Comparison of ENCODE assay signal across 9 cellular contexts in the genomic region with DNA sequence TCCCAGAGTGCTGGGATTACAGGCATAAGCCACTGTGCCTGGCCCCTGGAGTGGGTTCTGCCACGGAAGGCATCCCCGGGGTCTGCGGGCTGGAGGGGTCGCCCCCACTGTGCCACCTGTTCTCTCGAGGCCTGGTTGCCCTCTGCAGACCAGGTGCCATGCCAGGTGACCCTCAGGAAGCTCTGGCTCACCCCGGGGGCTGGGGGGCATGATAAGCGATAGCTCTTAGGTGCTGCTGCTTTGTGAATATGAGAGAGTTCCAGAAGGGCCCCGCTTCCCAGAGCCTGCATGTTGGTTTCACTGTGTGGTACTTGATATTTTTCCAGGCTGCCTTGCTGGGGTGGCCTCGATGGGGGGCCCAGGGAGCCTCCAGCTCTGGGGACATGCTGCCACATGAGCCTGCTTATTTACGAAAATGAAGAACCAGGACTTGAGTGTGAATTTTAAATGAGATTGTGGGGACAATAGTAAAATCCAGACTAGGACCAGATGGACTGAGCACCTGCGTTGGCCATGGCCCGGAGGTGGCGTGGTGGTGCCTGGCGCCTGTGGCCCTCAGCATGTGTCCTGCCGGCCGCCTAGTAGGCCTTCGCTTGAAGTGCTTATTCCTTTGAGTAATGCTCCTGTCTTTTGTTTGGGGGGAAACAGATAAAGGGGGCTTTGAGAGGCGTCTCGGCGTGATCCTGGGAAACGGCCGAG. TPM values are rescaled to one million over a fixed set of nuclear protein-coding genes. Genes with fewer than 3 reads are reported as not detected.
DNase-seq lines count a peak whose midpoint lies in the region; ATAC-seq, FAIRE-seq and TF ChIP-seq lines count a peak whose summit lies in the region.
"Had no signal": no experiment of that assay in that cellular context is flagged by ENCODE, and none has a peak within 500 bp of the region (broad histone marks: within the 10 kb centered on the region; RNA-seq: fewer than 3 reads in every experiment).

No MANE protein-coding gene starts in this region.

- H3K9me2 ChIP-seq in Loucy (replicated peaks; ENCODE audit: low read depth, low read length): no peaks in the 10 kb centered on the region

- H3K27me3 ChIP-seq in Loucy (ENCODE audit: insufficient read depth, low read length, poor library complexity, severe bottlenecking) (no peaks in the 10 kb centered on the region), HepG2 (ENCODE audit: control insufficient read depth in 1 of 2, insufficient read depth in 2 of 2, low read length in 2 of 2) (no peaks in the 10 kb centered on the region), subcutaneous abdominal adipose tissue (ENCODE audit: control insufficient read depth in 5 of 5, insufficient read depth in 4 of 5, low read length in 5 of 5) (no peaks in the 10 kb centered on the region)

- H4K20me1 ChIP-seq in Loucy (ENCODE audit: insufficient read depth, low read length, poor library complexity, severe bottlenecking) (peaks cover 68% of the 10 kb centered on the region), HepG2 (ENCODE audit: insufficient read depth, low read length) (peaks cover 86% of the 10 kb centered on the region)

- TF ChIP-seq EP300 in HepG2 (IDR thresholded peaks at IDR 0.05; ENCODE audit: low read depth in 2 of 2, low read length in 2 of 2) (no peak), HepG2 (CRISPR knock-in tag; IDR thresholded peaks at IDR 0.05; ENCODE audit: borderline replicate concordance) (no peak)

- H2AFZ ChIP-seq in Loucy (ENCODE audit: low read length) (no peak overlapping the region), HepG2 (ENCODE audit: low read length) (no peak overlapping the region)

- no peak for DNase-seq in HepG2 (ENCODE audit: low spot score)
- DNase-seq in SW480 (ENCODE audit: low spot score): no peak
- DNase-seq in NCI-H2107 treated with DMSO at 0.1 percent for 48 hours (lab: John Stamatoyannopoulos, UW; ENCODE audit: unreplicated experiment): no peak
- DNase-seq in GM03348 (ENCODE audit: low spot score): no peak
- DNase-seq: NCI-H1694 had no signal

- H3F3A ChIP-seq in Loucy (ENCODE audit: low read depth): no peaks in the 10 kb centered on the region

- no peak for TF ChIP-seq RAD21 in HepG2 (CRISPR knock-in tag; IDR thresholded peaks at IDR 0.05)

- peaks cover 53% of the 10 kb centered on the region for H3K4me1 ChIP-seq in Loucy (ENCODE audit: insufficient read depth, low read length, poor library complexity, severe bottlenecking)
- peaks cover 82% of the 10 kb centered on the region for H3K4me1 ChIP-seq in HepG2 (ENCODE audit: insufficient read depth, low read length)
- H3K4me1 ChIP-seq in subcutaneous abdominal adipose tissue (ENCODE audit: control insufficient read depth in 5 of 5, insufficient read depth in 5 of 5, low read length in 5 of 5): peaks cover 24 to 100% (median 98%) of the 10 kb centered on the region in 5 donors

- H3K9me3 ChIP-seq in Loucy (ENCODE audit: insufficient read depth, low read depth, low read length) (no peaks in the 10 kb centered on the region), HepG2 (ENCODE audit: low read length) (no peaks in the 10 kb centered on the region), subcutaneous abdominal adipose tissue (ENCODE audit: control insufficient read depth in 5 of 5, low read length in 5 of 5) (no peaks in the 10 kb centered on the region)

- H3K9ac ChIP-seq in Loucy (ENCODE audit: low read depth, low read length, poor library complexity, severe bottlenecking): peak overlapping the region; percentile 24
- no peak overlapping the region for H3K9ac ChIP-seq in HepG2 (ENCODE audit: insufficient read depth, low read depth, low read length)
- peak overlapping the region in 4 of 5 donors; percentile 6 to 68 (median 50) for H3K9ac ChIP-seq in subcutaneous abdominal adipose tissue (ENCODE audit: low read length in 5 of 5)

- BruUV-seq in HepG2 (replicated peaks; lab: Mats Ljungman, UMichigan): no TSS peak

- CTCF ChIA-PET in HepG2 (lab: Yijun Ruan, JAX; ENCODE audit: low intra/inter-chr PET ratio, low total read pairs): no interaction called here

- no peak for ATAC-seq in HepG2
- no peak for ATAC-seq in GM18909 (IDR thresholded peaks at IDR 0.05; ENCODE audit: poor library complexity, unreplicated experiment)

- in situ Hi-C loops in HepG2 (cut with HindIII; ENCODE audit: extremely low pct_ligation_motif_present, low pct_unique_long_range_greater_than_20kb): no loop called here

- H3K27ac ChIP-seq in angular gyrus (ENCODE audit: low read depth, low read length) (peak overlapping the region; percentile 31), HepG2 (ENCODE audit: extremely low read length, insufficient read depth, low read length) (peak overlapping the region; percentile 81), subcutaneous abdominal adipose tissue (ENCODE audit: low read depth, low read length) (peak overlapping the region; percentile 94)

- no peak for TF ChIP-seq POLR2A in HepG2 (IDR thresholded peaks at IDR 0.05; ENCODE audit: insufficient read depth in 1 of 2, low read depth in 2 of 2, low read length in 2 of 2)

- no peak overlapping the region for H3K4me3 ChIP-seq in Loucy (ENCODE audit: low read length, poor library complexity, severe bottlenecking)
- H3K4me3 ChIP-seq in HepG2 (replicated peaks in 1 of 3; ENCODE audit: insufficient read depth in 1 of 3, low read depth in 2 of 3, low read length in 3 of 3): no peak overlapping the region
- peak overlapping the region in 1 of 5 donors; percentile 30 for H3K4me3 ChIP-seq in subcutaneous abdominal adipose tissue (ENCODE audit: low read depth in 1 of 5, low read length in 5 of 5)

- FAIRE-seq in HepG2 (lab: Jason Lieb, UNC): no peak

- intact Hi-C loops in HepG2 (cut with micrococcal nuclease; ENCODE audit: unreplicated experiment): loop anchor here (2.0 kb wide), 1 partner anchor 13 kb away; no protein-coding TSS in a partner anchor

- H3K4me2 ChIP-seq in Loucy (ENCODE audit: low read depth, low read length, poor library complexity, severe bottlenecking) (peak overlapping the region; percentile 77), HepG2 (ENCODE audit: low read depth, low read length) (peak overlapping the region; percentile 95; the same call in 1 of the 2 replicates)

- no peak for TF ChIP-seq CTCF in Loucy (conservative IDR thresholded peaks at IDR 0.05; ENCODE audit: low read length)
- no peak for TF ChIP-seq CTCF in HepG2 (CRISPR knock-in tag; IDR thresholded peaks at IDR 0.05)

- 88% methylated on average over 14 of the region's 22 CpGs for WGBS in HepG2 (ENCODE audit: low lambda C conversion rate)

- no peaks in the 10 kb centered on the region for H3K36me3 ChIP-seq in Loucy (ENCODE audit: insufficient read depth, low read length)
- peaks cover 4 to 14% of the 10 kb centered on the region in 2 experiments; a peak in 4 of 5 replicates for H3K36me3 ChIP-seq in HepG2 (replicated peaks in 1 of 2; ENCODE audit: control insufficient read depth in 1 of 2, insufficient read depth in 2 of 2, low read length in 2 of 2)
- H3K36me3 ChIP-seq in subcutaneous abdominal adipose tissue (ENCODE audit: control insufficient read depth in 5 of 5, insufficient read depth in 5 of 5, low read length in 5 of 5): peaks cover 0 to 5% (median 2%) of the 10 kb centered on the region in 5 donors

- peaks cover 100% of the 10 kb centered on the region for H3K79me2 ChIP-seq in Loucy (ENCODE audit: insufficient read depth, low read length)
- peaks cover 93% of the 10 kb centered on the region for H3K79me2 ChIP-seq in HepG2 (ENCODE audit: insufficient read depth, low read length)

- POLR2A ChIA-PET in HepG2 (lab: Yijun Ruan, JAX): interaction anchor here (1.2 to 9.9 kb wide), 7 partner anchors 14 to 82 kb away, joined by 3 to 178 read pairs (median 18); partner anchors contain the start of gene FAAP20

RNA-seq across cellular contexts. Expression of gene SKI, which starts 7.3 kb away (rescaled TPM):
- 6.9 and 9.6 TPM in 2 replicates for total RNA-seq in HepG2 (2016; rRNA removed; fragmentation: Illumina TruSeq; extraction: Trizol)
- total RNA-seq in HepG2 (2016; cell fraction: cytosol; rRNA removed; fragmentation: Illumina TruSeq; extraction: Trizol; ENCODE audit: low read depth): 3.4 and 6.3 TPM in 2 replicates
- 7.7 and 7.9 TPM in 2 replicates for total RNA-seq in HepG2 (2016; cell fraction: insoluble cytoplasmic fraction; rRNA removed; fragmentation: Illumina TruSeq; extraction: Trizol)
- 4.6 and 5.7 TPM in 2 replicates for total RNA-seq in HepG2 (2016; cell fraction: membrane; rRNA removed; fragmentation: Illumina TruSeq; extraction: Trizol)
- total RNA-seq in HepG2 (2016; cell fraction: nucleus; rRNA removed; fragmentation: Illumina TruSeq; extraction: Trizol): 10.6 and 12.2 TPM in 2 replicates
- 4.7 and 5.9 TPM in 2 replicates for polyA plus RNA-seq in HepG2 (2011; rRNA removed)
- polyA plus RNA-seq in HepG2 (2011; cell fraction: cytosol; rRNA removed): 3.8 and 4.2 TPM in 2 replicates
- polyA plus RNA-seq in HepG2 (2011; cell fraction: nucleus; rRNA removed): 20.3 and 21.2 TPM in 2 replicates
- polyA plus RNA-seq in HepG2 (2012): 10.1 and 12.3 TPM in 2 replicates
- polyA plus RNA-seq in HepG2 (2016; cell fraction: cytosol; fragmentation: Illumina TruSeq; extraction: Trizol; ENCODE audit: low read depth): 0.60 and 0.83 TPM in 2 replicates
- 16.7 and 23.3 TPM in 2 replicates for polyA plus RNA-seq in HepG2 (2016; cell fraction: insoluble cytoplasmic fraction; fragmentation: Illumina TruSeq; extraction: Trizol; ENCODE audit: low read depth)
- 3.7 and 4.4 TPM in 2 replicates for polyA plus RNA-seq in HepG2 (2016; cell fraction: membrane; fragmentation: Illumina TruSeq; extraction: Trizol; ENCODE audit: low read depth)
- 33.8 and 34.3 TPM in 2 replicates for polyA plus RNA-seq in HepG2 (2016; cell fraction: nucleus; fragmentation: Illumina TruSeq; extraction: Trizol; ENCODE audit: insufficient read depth, low read depth)
- polyA minus RNA-seq in HepG2 (2011; rRNA and poly(A)+ RNA removed; ENCODE audit: low replicate concordance): 4.4 and 14.7 TPM in 2 replicates
- 16.7 and 22.2 TPM in 2 replicates for polyA minus RNA-seq in HepG2 (2011; cell fraction: cytosol; rRNA and poly(A)+ RNA removed)
- polyA minus RNA-seq in HepG2 (2011; cell fraction: nucleus; rRNA and poly(A)+ RNA removed): 10.9 and 12.1 TPM in 2 replicates

RNA-seq across cellular contexts. Expression of gene FAAP20, which starts 40.9 kb away (rescaled TPM):
- total RNA-seq in HepG2 (2016; rRNA removed; fragmentation: Illumina TruSeq; extraction: Trizol): 10.4 and 10.8 TPM in 2 replicates
- total RNA-seq in HepG2 (2016; cell fraction: cytosol; rRNA removed; fragmentation: Illumina TruSeq; extraction: Trizol; ENCODE audit: low read depth): 25.8 and 31.3 TPM in 2 replicates
- 9.1 and 10.5 TPM in 2 replicates for total RNA-seq in HepG2 (2016; cell fraction: insoluble cytoplasmic fraction; rRNA removed; fragmentation: Illumina TruSeq; extraction: Trizol)
- total RNA-seq in HepG2 (2016; cell fraction: membrane; rRNA removed; fragmentation: Illumina TruSeq; extraction: Trizol): 30.5 and 36.7 TPM in 2 replicates
- 7.4 and 9.0 TPM in 2 replicates for total RNA-seq in HepG2 (2016; cell fraction: nucleus; rRNA removed; fragmentation: Illumina TruSeq; extraction: Trizol)
- polyA plus RNA-seq in HepG2 (2011; rRNA removed): 9.6 and 14.4 TPM in 2 replicates
- 8.7 and 21.7 TPM in 2 replicates for polyA plus RNA-seq in HepG2 (2011; cell fraction: cytosol; rRNA removed)
- polyA plus RNA-seq in HepG2 (2011; cell fraction: nucleus; rRNA removed): 37.4 and 44.6 TPM in 2 replicates
- 24.2 and 24.5 TPM in 2 replicates for polyA plus RNA-seq in HepG2 (2012)
- polyA plus RNA-seq in HepG2 (2016; cell fraction: cytosol; fragmentation: Illumina TruSeq; extraction: Trizol; ENCODE audit: low read depth): 237 and 239 TPM in 2 replicates
- 38.7 and 46.2 TPM in 2 replicates for polyA plus RNA-seq in HepG2 (2016; cell fraction: insoluble cytoplasmic fraction; fragmentation: Illumina TruSeq; extraction: Trizol; ENCODE audit: low read depth)
- polyA plus RNA-seq in HepG2 (2016; cell fraction: membrane; fragmentation: Illumina TruSeq; extraction: Trizol; ENCODE audit: low read depth): 156 and 163 TPM in 2 replicates
- polyA plus RNA-seq in HepG2 (2016; cell fraction: nucleus; fragmentation: Illumina TruSeq; extraction: Trizol; ENCODE audit: insufficient read depth, low read depth): 44.5 and 50.9 TPM in 2 replicates
- polyA minus RNA-seq in HepG2 (2011; rRNA and poly(A)+ RNA removed; ENCODE audit: low replicate concordance): 3.5 and 6.2 TPM in 2 replicates
- 5.6 and 7.3 TPM in 2 replicates for polyA minus RNA-seq in HepG2 (2011; cell fraction: cytosol; rRNA and poly(A)+ RNA removed)
- 6.3 and 6.6 TPM in 2 replicates for polyA minus RNA-seq in HepG2 (2011; cell fraction: nucleus; rRNA and poly(A)+ RNA removed)

Comparison
In these comparisons a context has a peak if more than half of its experiments do, and no peak if none do; other contexts are left out.
1. H3K27ac ChIP-seq: peak in every context shown above with its lines; median percentile 94 in subcutaneous abdominal adipose tissue; 81 in HepG2; 31 in angular gyrus.